8 cellular contexts compared by ENCODE assay signal in genomic region chr10:78302739-78302988, GRCh38.
DNase-seq lines count a peak whose midpoint lies in the region; ATAC-seq and TF ChIP-seq lines count a peak whose summit lies in the region.

No MANE protein-coding gene starts in this region.

- H3K4me3 ChIP-seq in AG04449 (ENCODE audit: low read depth, low read length): peak overlapping the region; percentile 68
- H3K4me3 ChIP-seq in Jurkat, Clone E6-1 (ENCODE audit: low read length): peak overlapping the region; percentile 77
- H3K4me3 ChIP-seq in colonic mucosa: peak overlapping the region; percentile 46

- H3K4me1 Mint-ChIP-seq in naive thymus-derived CD8-positive, alpha-beta T cell: peaks cover 6 to 48% (median 21%) of the 10 kb centered on the region in 4 donors

- H3K4me3 Mint-ChIP-seq in naive thymus-derived CD8-positive, alpha-beta T cell: peak overlapping the region; percentile 93 to 98 (median 96)

- peak overlapping the region; percentile 77 to 87 for H3K9ac ChIP-seq in colonic mucosa (ENCODE audit: low read depth in 2 of 2, low read length in 2 of 2)

- H3K36me3 ChIP-seq in colonic mucosa: no peaks in the 10 kb centered on the region

- no peak for ATAC-seq in naive thymus-derived CD8-positive, alpha-beta T cell
- ATAC-seq in GM21390 (IDR thresholded peaks at IDR 0.05; ENCODE audit: unreplicated experiment) (no peak), GM19351 (IDR thresholded peaks at IDR 0.05; ENCODE audit: unreplicated experiment) (no peak)

- H3K27ac Mint-ChIP-seq in naive thymus-derived CD8-positive, alpha-beta T cell: peak overlapping the region; percentile 94 to 99 (median 98)

- no peak for DNase-seq in AG04449 (ENCODE audit: low read depth, low spot score)
- no peak for DNase-seq in Jurkat, Clone E6-1 (ENCODE audit: low read depth, low spot score)
- DNase-seq in colonic mucosa: no peak
- no peak for DNase-seq in naive thymus-derived CD8-positive, alpha-beta T cell
- no peak for DNase-seq in effector CD4-positive, alpha-beta T cell
- DNase-seq in stimulated activated CD4-positive, alpha-beta T cell treated with anti-CD3 and anti-CD28 coated beads, Interleukin-2, amount 100 ng/mL, for 48 hours: no peak

- POLR2A ChIA-PET in AG04449 (lab: Yijun Ruan, JAX): no interaction called here
- POLR2A ChIA-PET in naive thymus-derived CD8-positive, alpha-beta T cell (lab: Charles Lee): interaction anchor here (0.7 to 1.6 kb wide), 6 partner anchors 9 to 764 kb away, joined by 3 to 4 read pairs (median 4); partner anchors contain the start of genes POLR3A and RPS24

- no peaks in the 10 kb centered on the region for H3K27me3 Mint-ChIP-seq in naive thymus-derived CD8-positive, alpha-beta T cell

- no peaks in the 10 kb centered on the region for H3K4me1 ChIP-seq in colonic mucosa

- peaks cover 0 to 3% (median 0%) of the 10 kb centered on the region in 9 donors for H3K9me3 Mint-ChIP-seq in naive thymus-derived CD8-positive, alpha-beta T cell

- intact Hi-C loops in colonic mucosa (cut with DNase I): loop anchor here (10.0 kb wide), 2 partner anchors 258 to 892 kb away; no protein-coding TSS in a partner anchor

- TF ChIP-seq CTCF in AG04449 (IDR thresholded peaks at IDR 0.05; ENCODE audit: insufficient read depth, low read length, missing control alignments) (no peak), colonic mucosa (IDR thresholded peaks at IDR 0.05) (no peak)

- peak overlapping the region; percentile 85 for H3K27ac ChIP-seq in colonic mucosa

- no peaks in the 10 kb centered on the region for H3K36me3 Mint-ChIP-seq in naive thymus-derived CD8-positive, alpha-beta T cell

- CTCF ChIA-PET in AG04449 (lab: Yijun Ruan, JAX): interaction anchor here (0.7 to 1.8 kb wide), 11 partner anchors 9 to 893 kb away, joined by 3 to 7 read pairs (median 3); no protein-coding TSS in a partner anchor

- H3K27me3 ChIP-seq in colonic mucosa: no peaks in the 10 kb centered on the region

- H3K9me3 ChIP-seq in colonic mucosa: no peaks in the 10 kb centered on the region
